Comparison of ENCODE assay signal across 8 cellular contexts in the genomic region with DNA sequence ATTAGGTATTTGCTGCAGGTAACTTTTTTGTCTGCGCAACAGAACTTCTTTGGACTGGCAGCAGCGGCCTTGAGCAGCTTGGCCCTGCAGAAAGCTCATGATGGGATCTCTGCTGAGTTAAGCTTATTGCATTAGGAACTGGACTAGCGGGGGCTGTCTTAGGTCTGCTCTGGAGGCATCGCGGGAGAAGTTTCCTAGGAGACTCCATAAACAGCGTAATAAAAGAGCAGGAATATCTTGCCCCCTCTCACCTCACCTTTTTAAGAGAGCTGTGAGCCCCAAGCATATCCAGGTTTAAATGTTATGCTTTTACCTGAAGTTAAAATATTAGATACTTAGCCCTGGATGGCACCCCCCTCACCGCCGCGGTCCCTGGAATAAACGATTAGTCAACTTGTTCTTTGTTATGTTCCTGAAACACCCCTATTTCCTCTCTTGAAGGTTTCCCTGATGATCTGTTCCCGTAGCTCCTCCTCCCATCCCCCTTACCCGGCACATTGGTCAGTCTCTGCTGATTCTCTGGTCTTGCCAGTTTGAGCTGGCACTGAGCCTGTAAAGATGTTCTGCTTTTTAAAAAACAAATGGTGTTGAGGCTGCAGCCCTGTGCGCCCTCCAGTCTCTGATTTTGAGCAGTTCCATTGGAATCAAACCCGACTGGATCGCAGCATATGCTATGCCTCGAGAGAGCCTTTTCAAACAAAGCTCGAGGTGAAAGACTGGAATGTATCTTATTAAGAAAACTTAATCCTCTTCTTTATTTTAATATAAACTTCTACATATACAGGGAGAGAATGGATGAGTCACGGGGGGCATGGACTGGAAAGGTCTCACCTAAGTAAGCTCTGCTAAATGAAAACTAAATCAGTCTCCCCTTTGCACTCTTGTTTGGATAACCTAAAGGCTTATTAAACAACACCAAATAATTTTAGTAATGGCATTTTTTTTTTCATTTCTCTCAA. TPM values are rescaled to one million over a fixed set of nuclear protein-coding genes. Genes with fewer than 3 reads are reported as not detected.
DNase-seq lines count a peak whose midpoint lies in the region; ATAC-seq, FAIRE-seq and TF ChIP-seq lines count a peak whose summit lies in the region.

No MANE protein-coding gene starts in this region.

- TF ChIP-seq RAD21 in liver (IDR thresholded peaks at IDR 0.05): peak in 1 of 2 donors; percentile 6

- DNase-seq in AG20443 (ENCODE audit: low spot score) (peak; percentile 68), H54 (ENCODE audit: insufficient read length, low spot score) (peak; percentile 96), Peyer's patch (peak; percentile 57 to 80 (median 59)), stromal cell of bone marrow (ENCODE audit: low read depth) (peak; percentile 74), NCI-H1436 (lab: John Stamatoyannopoulos, UW) (no peak)

- H3K27ac ChIP-seq in Peyer's patch: peak overlapping the region; percentile 80 to 91 (median 84)
- H3K27ac ChIP-seq in cingulate gyrus (ENCODE audit: low read depth, low read length): peak overlapping the region; percentile 40
- H3K27ac ChIP-seq in liver (ENCODE audit: low read depth in 1 of 2, low read length in 2 of 2): peak overlapping the region; percentile 64 to 72

- H3K27me3 ChIP-seq in Peyer's patch (no peaks in the 10 kb centered on the region), liver (ENCODE audit: control insufficient read depth in 4 of 4, insufficient read depth in 4 of 4, low read length in 3 of 4) (no peaks in the 10 kb centered on the region)

- H3K4me1 ChIP-seq in Peyer's patch: peaks cover 4 to 50% (median 23%) of the 10 kb centered on the region in 4 donors
- H3K4me1 ChIP-seq in liver (ENCODE audit: control insufficient read depth in 4 of 4, insufficient read depth in 4 of 4, low read length in 3 of 4): peaks cover 6 to 52% (median 24%) of the 10 kb centered on the region in 4 donors

- peak overlapping the region; percentile 57 to 85 for H3K9ac ChIP-seq in liver (ENCODE audit: low read depth in 1 of 2, low read length in 2 of 2)

- no peaks in the 10 kb centered on the region for H3K9me3 ChIP-seq in Peyer's patch
- no peaks in the 10 kb centered on the region for H3K9me3 ChIP-seq in liver (ENCODE audit: control insufficient read depth in 4 of 4, low read length in 3 of 4)

- peak; percentile 62 for FAIRE-seq in H54 (lab: Jason Lieb, UNC)

- no peak for ATAC-seq in GM18498 (IDR thresholded peaks at IDR 0.05; ENCODE audit: unreplicated experiment)

- TF ChIP-seq CTCF in Peyer's patch (IDR thresholded peaks at IDR 0.05): no peak
- no peak for TF ChIP-seq CTCF in liver (IDR thresholded peaks at IDR 0.05; ENCODE audit: low read depth, low read length, missing input control)

- H3K4me3 ChIP-seq in Peyer's patch (peak overlapping the region; percentile 71 to 93 (median 81)), liver (ENCODE audit: low read depth in 1 of 3, low read length in 3 of 3) (peak overlapping the region; percentile 85 to 94 (median 91))

- WGBS in liver: 40% methylated on average over 18 of the region's 18 CpGs

- no peak for TF ChIP-seq POLR2A in H54 (IDR thresholded peaks at IDR 0.05; ENCODE audit: low read depth, low read length)
- TF ChIP-seq POLR2A in Peyer's patch (IDR thresholded peaks at IDR 0.05): peak; percentile 46 to 54

- H3K36me3 ChIP-seq in Peyer's patch (peaks cover 0 to 11% (median 0%) of the 10 kb centered on the region in 3 donors), liver (ENCODE audit: control insufficient read depth in 4 of 4, insufficient read depth in 3 of 4, low read depth in 1 of 4, low read length in 3 of 4) (peaks cover 0 to 3% (median 0%) of the 10 kb centered on the region in 4 donors)

TF ChIP-seq in liver, 16 proteins besides CTCF, POLR2A, EP300 and RAD21:
- TF ChIP-seq, protein P1, sequence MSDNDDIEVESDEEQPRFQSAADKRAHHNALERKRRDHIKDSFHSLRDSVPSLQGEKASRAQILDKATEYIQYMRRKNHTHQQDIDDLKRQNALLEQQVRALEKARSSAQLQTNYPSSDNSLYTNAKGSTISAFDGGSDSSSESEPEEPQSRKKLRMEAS (IDR thresholded peaks at IDR 0.05): peak; percentile 43
- TF ChIP-seq JUND (IDR thresholded peaks at IDR 0.05): peak in 1 of 2 donors; percentile 7
- peak in 1 of 2 donors; percentile 8 for TF ChIP-seq EGR1 (IDR thresholded peaks at IDR 0.05; ENCODE audit: low read depth in 2 of 2)
- TF ChIP-seq RXRA (IDR thresholded peaks at IDR 0.05): no peak
- TF ChIP-seq FOXA2 (IDR thresholded peaks at IDR 0.05): no peak
- no peak for TF ChIP-seq HNF4A (conservative IDR thresholded peaks at IDR 0.05)
- TF ChIP-seq GABPA (IDR thresholded peaks at IDR 0.05 in 1 of 2, conservative IDR thresholded peaks at IDR 0.05 in 1 of 2): no peak
- TF ChIP-seq FOXA1 (IDR thresholded peaks at IDR 0.05): no peak
- no peak for TF ChIP-seq SP1 (IDR thresholded peaks at IDR 0.05)
- TF ChIP-seq, protein P2, sequence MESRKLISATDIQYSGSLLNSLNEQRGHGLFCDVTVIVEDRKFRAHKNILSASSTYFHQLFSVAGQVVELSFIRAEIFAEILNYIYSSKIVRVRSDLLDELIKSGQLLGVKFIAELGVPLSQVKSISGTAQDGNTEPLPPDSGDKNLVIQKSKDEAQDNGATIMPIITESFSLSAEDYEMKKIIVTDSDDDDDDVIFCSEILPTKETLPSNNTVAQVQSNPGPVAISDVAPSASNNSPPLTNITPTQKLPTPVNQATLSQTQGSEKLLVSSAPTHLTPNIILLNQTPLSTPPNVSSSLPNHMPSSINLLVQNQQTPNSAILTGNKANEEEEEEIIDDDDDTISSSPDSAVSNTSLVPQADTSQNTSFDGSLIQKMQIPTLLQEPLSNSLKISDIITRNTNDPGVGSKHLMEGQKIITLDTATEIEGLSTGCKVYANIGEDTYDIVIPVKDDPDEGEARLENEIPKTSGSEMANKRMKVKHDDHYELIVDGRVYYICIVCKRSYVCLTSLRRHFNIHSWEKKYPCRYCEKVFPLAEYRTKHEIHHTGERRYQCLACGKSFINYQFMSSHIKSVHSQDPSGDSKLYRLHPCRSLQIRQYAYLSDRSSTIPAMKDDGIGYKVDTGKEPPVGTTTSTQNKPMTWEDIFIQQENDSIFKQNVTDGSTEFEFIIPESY (IDR thresholded peaks at IDR 0.05): no peak
- TF ChIP-seq YY1 (IDR thresholded peaks at IDR 0.05): peak; percentile 37
- TF ChIP-seq HNF4G (IDR thresholded peaks at IDR 0.05): no peak
- TF ChIP-seq TAF1 (conservative IDR thresholded peaks at IDR 0.05): peak; percentile 60
- TF ChIP-seq NR2F2 (IDR thresholded peaks at IDR 0.05): no peak
- TF ChIP-seq, protein P3, sequence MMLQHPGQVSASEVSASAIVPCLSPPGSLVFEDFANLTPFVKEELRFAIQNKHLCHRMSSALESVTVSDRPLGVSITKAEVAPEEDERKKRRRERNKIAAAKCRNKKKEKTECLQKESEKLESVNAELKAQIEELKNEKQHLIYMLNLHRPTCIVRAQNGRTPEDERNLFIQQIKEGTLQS (IDR thresholded peaks at IDR 0.05): no peak
- TF ChIP-seq, protein P4, sequence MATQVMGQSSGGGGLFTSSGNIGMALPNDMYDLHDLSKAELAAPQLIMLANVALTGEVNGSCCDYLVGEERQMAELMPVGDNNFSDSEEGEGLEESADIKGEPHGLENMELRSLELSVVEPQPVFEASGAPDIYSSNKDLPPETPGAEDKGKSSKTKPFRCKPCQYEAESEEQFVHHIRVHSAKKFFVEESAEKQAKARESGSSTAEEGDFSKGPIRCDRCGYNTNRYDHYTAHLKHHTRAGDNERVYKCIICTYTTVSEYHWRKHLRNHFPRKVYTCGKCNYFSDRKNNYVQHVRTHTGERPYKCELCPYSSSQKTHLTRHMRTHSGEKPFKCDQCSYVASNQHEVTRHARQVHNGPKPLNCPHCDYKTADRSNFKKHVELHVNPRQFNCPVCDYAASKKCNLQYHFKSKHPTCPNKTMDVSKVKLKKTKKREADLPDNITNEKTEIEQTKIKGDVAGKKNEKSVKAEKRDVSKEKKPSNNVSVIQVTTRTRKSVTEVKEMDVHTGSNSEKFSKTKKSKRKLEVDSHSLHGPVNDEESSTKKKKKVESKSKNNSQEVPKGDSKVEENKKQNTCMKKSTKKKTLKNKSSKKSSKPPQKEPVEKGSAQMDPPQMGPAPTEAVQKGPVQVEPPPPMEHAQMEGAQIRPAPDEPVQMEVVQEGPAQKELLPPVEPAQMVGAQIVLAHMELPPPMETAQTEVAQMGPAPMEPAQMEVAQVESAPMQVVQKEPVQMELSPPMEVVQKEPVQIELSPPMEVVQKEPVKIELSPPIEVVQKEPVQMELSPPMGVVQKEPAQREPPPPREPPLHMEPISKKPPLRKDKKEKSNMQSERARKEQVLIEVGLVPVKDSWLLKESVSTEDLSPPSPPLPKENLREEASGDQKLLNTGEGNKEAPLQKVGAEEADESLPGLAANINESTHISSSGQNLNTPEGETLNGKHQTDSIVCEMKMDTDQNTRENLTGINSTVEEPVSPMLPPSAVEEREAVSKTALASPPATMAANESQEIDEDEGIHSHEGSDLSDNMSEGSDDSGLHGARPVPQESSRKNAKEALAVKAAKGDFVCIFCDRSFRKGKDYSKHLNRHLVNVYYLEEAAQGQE (IDR thresholded peaks at IDR 0.05): no peak

RNA-seq across cellular contexts. Expression of a gene that starts 1.9 kb away (rescaled TPM):
- total RNA-seq in Peyer's patch: 100 to 1,000 TPM in 2 of 4 donors, 10 to 100 TPM in 2; 41.5 to 157 (median 98.3) TPM
- 10 to 100 TPM; 10.6 to 19.5 TPM for total RNA-seq in liver
- polyA plus RNA-seq in liver: 10 to 100 TPM; 10.6 to 11.4 TPM

RNA-seq across cellular contexts. Expression of a gene that starts 58.7 kb away (rescaled TPM):
- total RNA-seq in Peyer's patch (10 to 100 TPM in 1 of 4 donors, 1 to 10 TPM in 3; 3.3 to 23.9 (median 4.4) TPM), liver (1 to 10 TPM; 5.9 to 8.3 TPM)
- polyA plus RNA-seq in liver: 1 to 10 TPM; 3.5 to 4.0 TPM
